ENCODE assay signal across 32 cellular contexts in genomic region chr12:3578557-3578956, GRCh38.
"Had no signal": no experiment of that assay in that cellular context is flagged by ENCODE, and none has a peak within 500 bp of the region (broad histone marks: within the 10 kb centered on the region; RNA-seq: fewer than 3 reads in every experiment).

No MANE protein-coding gene starts in this region.

- H3K4me1 Mint-ChIP-seq: activated CD4-positive, alpha-beta T cell treated with anti-CD3 and anti-CD28 coated beads for 36 hours; activated CD4-positive, alpha-beta T cell treated with anti-CD3 and anti-CD28 coated beads, Interleukin-2, amount 10 ng/mL, durations not matched to agents 7 days and 5 days; activated naive CD4-positive, alpha-beta T cell treated with anti-CD3 and anti-CD28 coated beads, Interleukin-2, amount 50 U/mL, for 24 hours; activated naive CD8-positive, alpha-beta T cell treated with anti-CD3 and anti-CD28 coated beads, Interleukin-2, amount 10 ng/mL, durations not matched to agents 7 days and 5 days; central memory CD8-positive, alpha-beta T cell had no signal

- H3K9ac ChIP-seq: SK-N-SH had no signal

- H3K4me3 ChIP-seq: ascending aorta, cardiac muscle cell, SJSA1 had no signal

- H3K27me3 ChIP-seq: ascending aorta, cardiac muscle cell had no signal

- DNase-seq: activated CD4-positive, alpha-beta T cell treated with anti-CD3 and anti-CD28 coated beads for 36 hours; activated CD4-positive, alpha-beta T cell treated with anti-CD3 and anti-CD28 coated beads, Interleukin-2, amount 10 ng/mL, durations not matched to agents 7 days and 5 days; activated CD4-positive, alpha-beta T cell treated with anti-CD3 and anti-CD28 coated beads, Interleukin-2, amount 50 U/mL, for 48 hours; activated CD8-positive, alpha-beta T cell treated with anti-CD3 and anti-CD28 coated beads, Interleukin-2, amount 10 ng/mL, durations not matched to agents 7 days and 5 days; activated gamma-delta T cell; activated naive CD4-positive, alpha-beta T cell treated with Interleukin-2 at 50 U/mL for 16 hours; activated naive CD8-positive, alpha-beta T cell treated with anti-CD3 and anti-CD28 coated beads, Interleukin-2, amount 10 ng/mL, durations not matched to agents 7 days and 5 days; activated T-cell treated with anti-CD3 and anti-CD28 coated beads, Interleukin-2, amount 50 U/mL, for 24 hours; amygdala; Karpas-422; NCI-H1105; NCI-H1417 treated with DMSO at 0.1 percent for 48 hours; NCI-H187 treated with DMSO at 0.1 percent for 48 hours; NCI-H2081; NCI-H226; NCI-H446 treated with DMSO at 0.1 percent for 48 hours; NCI-H524; NCI-H69; OCI-M1; SHP77 treated with DMSO at 0.1 percent for 48 hours; SK-N-SH had no signal

- H3K27me3 Mint-ChIP-seq: activated CD4-positive, alpha-beta T cell treated with anti-CD3 and anti-CD28 coated beads for 36 hours; activated CD4-positive, alpha-beta T cell treated with anti-CD3 and anti-CD28 coated beads, Interleukin-2, amount 10 ng/mL, durations not matched to agents 7 days and 5 days; activated naive CD4-positive, alpha-beta T cell treated with anti-CD3 and anti-CD28 coated beads, Interleukin-2, amount 50 U/mL, for 24 hours; activated T-cell treated with anti-CD3 and anti-CD28 coated beads, Interleukin-2, amount 50 U/mL, for 24 hours had no signal

- H3K36me3 Mint-ChIP-seq: activated naive CD4-positive, alpha-beta T cell treated with anti-CD3 and anti-CD28 coated beads, Interleukin-2, amount 50 U/mL, for 24 hours; activated naive CD8-positive, alpha-beta T cell treated with anti-CD3 and anti-CD28 coated beads, Interleukin-2, amount 10 ng/mL, durations not matched to agents 7 days and 5 days; WTC11 had no signal

- H3K36me3 ChIP-seq: ascending aorta, cardiac muscle cell, SJSA1 had no signal

- H3K9me3 Mint-ChIP-seq: activated CD4-positive, alpha-beta T cell treated with anti-CD3 and anti-CD28 coated beads, Interleukin-2, amount 10 ng/mL, durations not matched to agents 7 days and 5 days; activated naive CD4-positive, alpha-beta T cell treated with anti-CD3 and anti-CD28 coated beads, Interleukin-2, amount 50 U/mL, for 24 hours; activated naive CD8-positive, alpha-beta T cell treated with anti-CD3 and anti-CD28 coated beads, Interleukin-2, amount 10 ng/mL, durations not matched to agents 7 days and 5 days; activated T-cell treated with anti-CD3 and anti-CD28 coated beads, Interleukin-2, amount 50 U/mL, for 24 hours; activated T-helper 2 cell treated with anti-CD3 and anti-CD28 coated beads, Interferon-gamma antibody, Interleukin-2, Interleukin-4, amounts not matched to agents 10 μg/mL and 5 μg/mL and 100 μg/mL, durations not matched to agents 14 hours and 24 hours and 36 hours; central memory CD8-positive, alpha-beta T cell; T-helper 1 cell treated with Interleukin-12 subunit alpha and Interleukin-12 subunit beta and Interleukin-4 antibody, amounts not matched to agents 30 μg/mL and 1 μg/mL, for 36 hours; T-helper 2 cell treated with Interferon-gamma antibody and Interleukin-4, amounts not matched to agents 5 μg/mL and 100 μg/mL, for 36 hours; WTC11 had no signal

- H3K4me3 Mint-ChIP-seq: activated CD4-positive, alpha-beta T cell treated with anti-CD3 and anti-CD28 coated beads for 36 hours; activated CD4-positive, alpha-beta T cell treated with anti-CD3 and anti-CD28 coated beads, Interleukin-2, amount 10 ng/mL, durations not matched to agents 7 days and 5 days; activated CD8-positive, alpha-beta T cell treated with anti-CD3 and anti-CD28 coated beads, Interleukin-2, amount 10 ng/mL, durations not matched to agents 7 days and 5 days; activated naive CD4-positive, alpha-beta T cell treated with anti-CD3 and anti-CD28 coated beads, Interleukin-2, amount 50 U/mL, for 24 hours; activated naive CD8-positive, alpha-beta T cell treated with anti-CD3 and anti-CD28 coated beads, Interleukin-2, amount 10 ng/mL, durations not matched to agents 7 days and 5 days; activated T-cell treated with anti-CD3 and anti-CD28 coated beads, Interleukin-2, amount 50 U/mL, for 24 hours; central memory CD8-positive, alpha-beta T cell; T-helper 1 cell treated with Interleukin-12 subunit alpha and Interleukin-12 subunit beta and Interleukin-4 antibody, amounts not matched to agents 30 μg/mL and 1 μg/mL, for 36 hours; T-helper 2 cell treated with Interferon-gamma antibody and Interleukin-4, amounts not matched to agents 5 μg/mL and 100 μg/mL, for 36 hours; WTC11 had no signal

- H3K27ac Mint-ChIP-seq: activated CD4-positive, alpha-beta T cell treated with anti-CD3 and anti-CD28 coated beads for 36 hours; activated CD4-positive, alpha-beta T cell treated with anti-CD3 and anti-CD28 coated beads, Interleukin-2, amount 10 ng/mL, durations not matched to agents 7 days and 5 days; activated CD8-positive, alpha-beta T cell treated with anti-CD3 and anti-CD28 coated beads, Interleukin-2, amount 10 ng/mL, durations not matched to agents 7 days and 5 days; activated naive CD4-positive, alpha-beta T cell treated with anti-CD3 and anti-CD28 coated beads, Interleukin-2, amount 50 U/mL, for 24 hours; activated naive CD8-positive, alpha-beta T cell treated with anti-CD3 and anti-CD28 coated beads, Interleukin-2, amount 10 ng/mL, durations not matched to agents 7 days and 5 days; activated T-cell treated with anti-CD3 and anti-CD28 coated beads, Interleukin-2, amount 50 U/mL, for 24 hours; activated T-helper 2 cell treated with anti-CD3 and anti-CD28 coated beads, Interferon-gamma antibody, Interleukin-2, Interleukin-4, amounts not matched to agents 10 μg/mL and 5 μg/mL and 100 μg/mL, durations not matched to agents 14 hours and 24 hours and 36 hours; T-helper 1 cell treated with Interleukin-12 subunit alpha and Interleukin-12 subunit beta and Interleukin-4 antibody, amounts not matched to agents 30 μg/mL and 1 μg/mL, for 36 hours; T-helper 2 cell treated with Interferon-gamma antibody and Interleukin-4, amounts not matched to agents 5 μg/mL and 100 μg/mL, for 36 hours; WTC11 had no signal

- H3K9me2 ChIP-seq: SK-N-SH had no signal

- ATAC-seq: activated CD4-positive, alpha-beta T cell treated with anti-CD3 and anti-CD28 coated beads for 36 hours; activated CD4-positive, CD25-positive, alpha-beta regulatory T cell treated with anti-CD3 and anti-CD28 coated beads, Interleukin-2, amount 50 U/mL, for 24 hours; activated CD8-positive, alpha-beta T cell treated with anti-CD3 and anti-CD28 coated beads, Interleukin-2, amount 10 ng/mL, durations not matched to agents 7 days and 5 days; Panc1; WTC11 had no signal

- H3K4me1 ChIP-seq: ascending aorta, SJSA1 had no signal

- H3K27ac ChIP-seq: ascending aorta, cardiac muscle cell, SJSA1 had no signal

- H3K4me2 ChIP-seq: SK-N-SH had no signal

- H3K9me3 ChIP-seq: ascending aorta, SJSA1, SK-N-SH had no signal
